ENCODE assay signal across 8 cellular contexts in genomic region chr6:140921366-140922226, GRCh38.
DNase-seq lines count a peak whose midpoint lies in the region; ATAC-seq and TF ChIP-seq lines count a peak whose summit lies in the region.

No MANE protein-coding gene starts in this region.

- peak; percentile 10 for DNase-seq in activated CD4-positive, alpha-beta T cell treated with anti-CD3 and anti-CD28 coated beads, Interleukin-2, amount 10 ng/mL, durations not matched to agents 7 days and 5 days
- no peak for DNase-seq in activated CD4-positive, alpha-beta T cell treated with anti-CD3 and anti-CD28 coated beads for 48 hours
- DNase-seq in NCI-H524 (lab: John Stamatoyannopoulos, UW) (peak; percentile 51 to 67), brain pericyte (ENCODE audit: low read depth, low spot score) (peak; percentile 59), kidney glomerular epithelial cell (lab: John Stamatoyannopoulos, UW) (peak; percentile 92), upper lobe of left lung (no peak)
- DNase-seq in stimulated activated naive CD4-positive, alpha-beta T cell (lab: John Stamatoyannopoulos, UW) = no peak

- CTCF ChIA-PET in activated CD4-positive, alpha-beta T cell treated with anti-CD3 and anti-CD28 coated beads, Interleukin-2, amount 10 ng/mL, durations not matched to agents 7 days and 5 days (lab: Charles Lee) = interaction anchor here (0.6 to 0.8 kb wide), 2 partner anchors 27 to 68 kb away, joined by 3 to 4 read pairs; no protein-coding TSS in a partner anchor

- H3K4me1 Mint-ChIP-seq in activated CD4-positive, alpha-beta T cell treated with anti-CD3 and anti-CD28 coated beads, Interleukin-2, amount 10 ng/mL, durations not matched to agents 7 days and 5 days = no peaks in the 10 kb centered on the region

- ATAC-seq in HG02763 (IDR thresholded peaks at IDR 0.05; ENCODE audit: unreplicated experiment) (peak; percentile 56), upper lobe of left lung (ENCODE audit: low FRiP score in 2 of 2) (peak; percentile 62 to 78)

- H3K27ac Mint-ChIP-seq in activated CD4-positive, alpha-beta T cell treated with anti-CD3 and anti-CD28 coated beads, Interleukin-2, amount 10 ng/mL, durations not matched to agents 7 days and 5 days = no peak overlapping the region

- POLR2A ChIA-PET in activated CD4-positive, alpha-beta T cell treated with anti-CD3 and anti-CD28 coated beads, Interleukin-2, amount 10 ng/mL, durations not matched to agents 7 days and 5 days (lab: Charles Lee) = no interaction called here

- WGBS in upper lobe of left lung, 2 donors = 49 to 54% methylated on average over 4 of the region's 4 CpGs

- peaks cover 2% of the 10 kb centered on the region for H3K27me3 Mint-ChIP-seq in activated CD4-positive, alpha-beta T cell treated with anti-CD3 and anti-CD28 coated beads, Interleukin-2, amount 10 ng/mL, durations not matched to agents 7 days and 5 days

- no peaks in the 10 kb centered on the region for H3K9me3 ChIP-seq in upper lobe of left lung

- peak; percentile 27 to 68 (median 54) for TF ChIP-seq CTCF in upper lobe of left lung (IDR thresholded peaks at IDR 0.05)

- no peak overlapping the region for H3K4me3 ChIP-seq in upper lobe of left lung

- no peak for TF ChIP-seq POLR2A in upper lobe of left lung (IDR thresholded peaks at IDR 0.05)

- H3K9me3 Mint-ChIP-seq in activated CD4-positive, alpha-beta T cell treated with anti-CD3 and anti-CD28 coated beads, Interleukin-2, amount 10 ng/mL, durations not matched to agents 7 days and 5 days = no peaks in the 10 kb centered on the region

- no peaks in the 10 kb centered on the region for H3K4me1 ChIP-seq in upper lobe of left lung

- H3K27ac ChIP-seq in upper lobe of left lung = no peak overlapping the region

- TF ChIP-seq EP300 in upper lobe of left lung (IDR thresholded peaks at IDR 0.05) = no peak

- H3K27me3 ChIP-seq in upper lobe of left lung = no peaks in the 10 kb centered on the region

- H3K4me3 Mint-ChIP-seq in activated CD4-positive, alpha-beta T cell treated with anti-CD3 and anti-CD28 coated beads, Interleukin-2, amount 10 ng/mL, durations not matched to agents 7 days and 5 days = no peak overlapping the region

- no peaks in the 10 kb centered on the region for H3K36me3 Mint-ChIP-seq in activated CD4-positive, alpha-beta T cell treated with anti-CD3 and anti-CD28 coated beads, Interleukin-2, amount 10 ng/mL, durations not matched to agents 7 days and 5 days (ENCODE audit: low read depth)

- H3K36me3 ChIP-seq in upper lobe of left lung = no peaks in the 10 kb centered on the region

Comparison
In these comparisons a context has a peak if more than half of its experiments do, and no peak if none do; other contexts are left out.
1. DNase-seq: peak in activated CD4-positive, alpha-beta T cell treated with anti-CD3 and anti-CD28 coated beads, Interleukin-2, amount 10 ng/mL, durations not matched to agents 7 days and 5 days (single experiment), NCI-H524 (2 of 2), brain pericyte (single experiment) and kidney glomerular epithelial cell (single experiment); none in activated CD4-positive, alpha-beta T cell treated with anti-CD3 and anti-CD28 coated beads for 48 hours (single experiment), upper lobe of left lung (0 of 2) and stimulated activated naive CD4-positive, alpha-beta T cell (0 of 6).